Comparison of ENCODE assay signal across 24 cellular contexts in the genomic region with DNA sequence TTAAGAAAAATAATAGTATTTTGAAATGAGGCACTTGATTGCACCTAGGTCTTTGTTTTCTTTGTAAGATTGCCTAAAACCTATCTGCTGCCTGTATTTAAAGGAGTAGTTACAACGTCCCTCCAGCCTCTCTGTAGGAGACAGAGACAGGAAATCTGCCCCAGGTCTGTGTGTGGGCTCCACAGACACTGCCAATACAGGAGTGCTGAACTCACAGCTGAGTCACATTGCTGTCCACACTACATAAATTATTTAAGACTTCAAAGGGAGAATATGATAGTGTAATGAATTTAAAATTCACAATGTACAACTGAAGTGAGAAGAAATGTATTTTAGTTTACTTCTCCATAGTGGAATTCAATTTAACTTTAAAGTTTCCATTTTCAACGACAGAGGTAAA. TPM values are rescaled to one million over a fixed set of nuclear protein-coding genes. Genes with fewer than 3 reads are reported as not detected.
DNase-seq lines count a peak whose midpoint lies in the region; ATAC-seq and TF ChIP-seq lines count a peak whose summit lies in the region.
"Had no signal": no experiment of that assay in that cellular context is flagged by ENCODE, and none has a peak within 500 bp of the region (broad histone marks: within the 10 kb centered on the region; RNA-seq: fewer than 3 reads in every experiment).

No MANE protein-coding gene starts in this region.

- no peak for ATAC-seq in IMR-90 (ENCODE audit: low read depth)
- peak; percentile 39 for ATAC-seq in foreskin keratinocyte
- ATAC-seq in HG02678 (IDR thresholded peaks at IDR 0.05; ENCODE audit: unreplicated experiment): no peak
- no peak for ATAC-seq in GM18870 (IDR thresholded peaks at IDR 0.05; ENCODE audit: unreplicated experiment)
- ATAC-seq: natural killer cell, pancreas had no signal

- no peak overlapping the region for H2BK20ac ChIP-seq in IMR-90 (ENCODE audit: low read depth, low read length)

- DNase-seq in IMR-90 (peak; percentile 35), amniotic epithelial cell (ENCODE audit: low read depth) (peak; percentile 45), foreskin keratinocyte (no peak), GM20000 (ENCODE audit: low spot score) (no peak), NCI-H2081 (lab: John Stamatoyannopoulos, UW) (no peak)
- DNase-seq: activated CD4-positive, alpha-beta T cell treated with anti-CD3 and anti-CD28 coated beads, Interleukin-2, amount 50 U/mL, for 1 hour; BE2C; Caco-2; effector CD8-positive, alpha-beta T cell; hypothalamus; KG1; mesendoderm; natural killer cell; NCI-H1092; NCI-H2029 treated with DMSO at 0.1 percent for 48 hours; NCI-H510A treated with DMSO at 0.1 percent for 48 hours; pancreas; stimulated activated CD4-positive, alpha-beta T cell treated with anti-CD3 and anti-CD28 coated beads, Interleukin-4, amount 100 ng/mL, for 1 hour; stomach; T-helper 1 cell; trophoblast cell had no signal

- POLR2A ChIA-PET in IMR-90 (lab: Charles Lee; ENCODE audit: unreplicated experiment): no interaction called here

- no peak overlapping the region for H2AK9ac ChIP-seq in IMR-90 (replicated peaks; ENCODE audit: low read depth, low read length, poor library complexity)

- TF ChIP-seq CTCF in IMR-90 (conservative IDR thresholded peaks at IDR 0.05; ENCODE audit: low read depth, low read length) (no peak), foreskin keratinocyte (conservative IDR thresholded peaks at IDR 0.05) (no peak), GM20000 (IDR thresholded peaks at IDR 0.05; ENCODE audit: extremely low read depth, missing control alignments) (no peak)

- no peak overlapping the region for H3K18ac ChIP-seq in IMR-90 (ENCODE audit: low read depth, low read length)

- in situ Hi-C loops in IMR-90 (cut with MboI; ENCODE audit: low sequenced_read_pairs): no loop called here

- H3K56ac ChIP-seq in IMR-90 (ENCODE audit: extremely low read depth, insufficient read depth, low read length): no peak overlapping the region

- no peak overlapping the region for H4K91ac ChIP-seq in IMR-90 (ENCODE audit: insufficient read depth, low read depth, low read length)

- no peak overlapping the region for H2BK15ac ChIP-seq in IMR-90 (ENCODE audit: low read depth, low read length)

- no peak overlapping the region for H3K9ac ChIP-seq in IMR-90 (ENCODE audit: low read depth, low read length)

- CTCF ChIA-PET in IMR-90 (lab: Yijun Ruan, JAX): no interaction called here

- no peak overlapping the region for H4K5ac ChIP-seq in IMR-90 (ENCODE audit: low read depth, low read length)

- H3K27ac ChIP-seq in IMR-90 (ENCODE audit: insufficient read depth, low read length) (no peak overlapping the region), foreskin keratinocyte (no peak overlapping the region)
- H3K27ac ChIP-seq: pancreas, skin epidermis, stomach had no signal

- H4K8ac ChIP-seq in IMR-90 (ENCODE audit: low read depth in 2 of 2, low read length in 2 of 2): no peak overlapping the region

- no peaks in the 10 kb centered on the region for H4K20me1 ChIP-seq in IMR-90 (ENCODE audit: insufficient read depth, low read length)

- no peak overlapping the region for H2AK5ac ChIP-seq in IMR-90 (ENCODE audit: low read depth, low read length)

- H3K4me1 ChIP-seq in IMR-90 (ENCODE audit: control insufficient read depth, insufficient read depth, low read length) (no peaks in the 10 kb centered on the region), foreskin keratinocyte (peaks cover 11% of the 10 kb centered on the region)
- H3K4me1 ChIP-seq: Caco-2, pancreas had no signal

- dilution Hi-C loops in IMR-90 (cut with HindIII; ENCODE audit: low sequenced_read_pairs, unreplicated experiment): no loop called here

- no peak overlapping the region for H3K23ac ChIP-seq in IMR-90 (ENCODE audit: low read depth, low read length)

- H3K4me3 ChIP-seq in IMR-90 (ENCODE audit: insufficient read depth, low read depth, low read length): no peak overlapping the region
- H3K4me3 ChIP-seq: pancreas, skin epidermis, stomach had no signal

- BruUV-seq in IMR-90 (replicated peaks; lab: Mats Ljungman, UMichigan): no TSS peak

- H3K27me3 ChIP-seq in IMR-90 (ENCODE audit: control insufficient read depth, insufficient read depth, low read length) (peaks cover 2% of the 10 kb centered on the region; the same call in 1 of the 2 replicates), foreskin keratinocyte (no peaks in the 10 kb centered on the region)
- H3K27me3 ChIP-seq: pancreas, stomach had no signal

- H3K36me3 ChIP-seq in IMR-90 (ENCODE audit: control insufficient read depth, insufficient read depth, low read length): no peaks in the 10 kb centered on the region
- H3K36me3 ChIP-seq: BE2C, pancreas, stomach had no signal

- no peak for TF ChIP-seq POLR2A in IMR-90 (IDR thresholded peaks at IDR 0.05; ENCODE audit: low read depth, low read length)

- H2AFZ ChIP-seq in IMR-90 (replicated peaks; ENCODE audit: low read length, poor library complexity): no peak overlapping the region

- H3K9me3 ChIP-seq in IMR-90 (ENCODE audit: control insufficient read depth, insufficient read depth, low read length): no peaks in the 10 kb centered on the region
- H3K9me3 ChIP-seq: BE2C, Caco-2, pancreas, stomach had no signal

- no peaks in the 10 kb centered on the region for H3K79me1 ChIP-seq in IMR-90 (ENCODE audit: low read depth in 1 of 2, low read length in 2 of 2)

- intact Hi-C loops in IMR-90 (cut with micrococcal nuclease): loop anchor here (1.0 kb wide), 1 partner anchor 12 kb away; no protein-coding TSS in a partner anchor

- no peak for TF ChIP-seq RAD21 in IMR-90 (IDR thresholded peaks at IDR 0.05; ENCODE audit: low read length)

- no CpG with 5 or more reads among the region's 2 CpGs for WGBS in IMR-90 (ENCODE audit: extremely low coverage in 2 of 2, insufficient read length in 1 of 2), 2 experiments

- no peak overlapping the region for H2BK5ac ChIP-seq in IMR-90 (ENCODE audit: low read depth, low read length, poor library complexity, severe bottlenecking)

- H2BK120ac ChIP-seq in IMR-90 (ENCODE audit: low read depth, low read length): no peak overlapping the region

- H3K9me1 ChIP-seq in IMR-90 (ENCODE audit: insufficient read depth, low read length): no peaks in the 10 kb centered on the region

- H3K4me2 ChIP-seq in IMR-90 (ENCODE audit: low read depth, low read length): no peak overlapping the region

- H3K14ac ChIP-seq in IMR-90 (replicated peaks; ENCODE audit: low read depth, low read length): no peak overlapping the region

- no peak overlapping the region for H3K4ac ChIP-seq in IMR-90 (ENCODE audit: low read depth, low read length)

TF ChIP-seq in IMR-90, 13 proteins besides CTCF, POLR2A, EP300 and RAD21:
- TF ChIP-seq MAZ (IDR thresholded peaks at IDR 0.05; ENCODE audit: borderline replicate concordance, low read depth, low read length) (no peak), MAFK (IDR thresholded peaks at IDR 0.05; ENCODE audit: low read depth, low read length) (no peak), MXI1 (IDR thresholded peaks at IDR 0.05; ENCODE audit: borderline replicate concordance, low read depth, low read length) (no peak), CHD1 (IDR thresholded peaks at IDR 0.05; ENCODE audit: low read depth, low read length) (no peak), SMC3 (IDR thresholded peaks at IDR 0.05; ENCODE audit: low read depth, low read length) (no peak), FOS (IDR thresholded peaks at IDR 0.05; ENCODE audit: low read depth, low read length) (no peak)
- TF ChIP-seq, protein P1, sequence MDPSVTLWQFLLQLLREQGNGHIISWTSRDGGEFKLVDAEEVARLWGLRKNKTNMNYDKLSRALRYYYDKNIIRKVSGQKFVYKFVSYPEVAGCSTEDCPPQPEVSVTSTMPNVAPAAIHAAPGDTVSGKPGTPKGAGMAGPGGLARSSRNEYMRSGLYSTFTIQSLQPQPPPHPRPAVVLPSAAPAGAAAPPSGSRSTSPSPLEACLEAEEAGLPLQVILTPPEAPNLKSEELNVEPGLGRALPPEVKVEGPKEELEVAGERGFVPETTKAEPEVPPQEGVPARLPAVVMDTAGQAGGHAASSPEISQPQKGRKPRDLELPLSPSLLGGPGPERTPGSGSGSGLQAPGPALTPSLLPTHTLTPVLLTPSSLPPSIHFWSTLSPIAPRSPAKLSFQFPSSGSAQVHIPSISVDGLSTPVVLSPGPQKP (IDR thresholded peaks at IDR 0.05; ENCODE audit: borderline replicate concordance, low read depth, low read length): no peak
TF ChIP-seq in IMR-90: peak in this region for 0.

RNA-seq across cellular contexts. Expression of gene APC, which starts 48.2 kb away (rescaled TPM):
- total RNA-seq in IMR-90 (2012; rRNA removed): 58.4 and 76.1 TPM in 2 replicates
- polyA plus RNA-seq in IMR-90 (2012; rRNA removed): 7.3 and 9.4 TPM in 2 replicates
- 2.5 and 3.6 TPM in 2 replicates for polyA plus RNA-seq in IMR-90 (2012; cell fraction: cytosol; rRNA removed)
- polyA plus RNA-seq in IMR-90 (2012; cell fraction: nucleus; rRNA removed; ENCODE audit: low replicate concordance): 5.6 and 10.5 TPM in 2 replicates
- 25.7 and 26.6 TPM in 2 replicates for total RNA-seq in foreskin keratinocyte
- 1.5 and 1.7 TPM in 2 replicates for polyA plus RNA-seq in foreskin keratinocyte

Comparison
In these comparisons a context has a peak if more than half of its experiments do, and no peak if none do; other contexts are left out.
1. DNase-seq: peak in IMR-90 (single experiment) and amniotic epithelial cell (single experiment); none in foreskin keratinocyte (0 of 2), GM20000 (single experiment) and NCI-H2081 (0 of 2).